Comparison of ENCODE assay signal across 3 cellular contexts in the genomic region with DNA sequence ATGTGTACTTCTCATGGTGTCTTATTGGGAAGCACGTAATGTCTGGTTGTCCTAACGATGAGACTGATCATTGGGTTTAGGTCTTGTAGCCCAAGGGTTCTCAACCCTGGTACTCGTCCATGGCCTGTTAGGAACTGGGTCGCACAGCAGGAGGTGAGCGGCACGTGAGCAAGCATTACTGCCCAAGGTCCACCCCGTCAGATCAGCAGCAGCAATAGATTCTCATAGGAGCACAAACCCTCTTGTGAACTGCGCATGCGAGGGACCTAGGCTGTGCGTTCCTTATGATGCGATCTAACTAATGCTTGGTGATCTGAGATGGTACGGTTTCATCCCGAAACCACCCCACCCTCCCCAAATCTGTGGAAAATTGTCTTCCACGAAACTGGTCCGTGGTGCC.
TF ChIP-seq lines count a peak whose summit lies in the region.

No MANE protein-coding gene starts in this region.

TF ChIP-seq in HepG2, 621 proteins besides CTCF, POLR2A, EP300 and RAD21:
- TF ChIP-seq, protein P1, sequence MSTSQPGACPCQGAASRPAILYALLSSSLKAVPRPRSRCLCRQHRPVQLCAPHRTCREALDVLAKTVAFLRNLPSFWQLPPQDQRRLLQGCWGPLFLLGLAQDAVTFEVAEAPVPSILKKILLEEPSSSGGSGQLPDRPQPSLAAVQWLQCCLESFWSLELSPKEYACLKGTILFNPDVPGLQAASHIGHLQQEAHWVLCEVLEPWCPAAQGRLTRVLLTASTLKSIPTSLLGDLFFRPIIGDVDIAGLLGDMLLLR (CRISPR knock-in tag; IDR thresholded peaks at IDR 0.05) = no peak
- TF ChIP-seq, protein P2, sequence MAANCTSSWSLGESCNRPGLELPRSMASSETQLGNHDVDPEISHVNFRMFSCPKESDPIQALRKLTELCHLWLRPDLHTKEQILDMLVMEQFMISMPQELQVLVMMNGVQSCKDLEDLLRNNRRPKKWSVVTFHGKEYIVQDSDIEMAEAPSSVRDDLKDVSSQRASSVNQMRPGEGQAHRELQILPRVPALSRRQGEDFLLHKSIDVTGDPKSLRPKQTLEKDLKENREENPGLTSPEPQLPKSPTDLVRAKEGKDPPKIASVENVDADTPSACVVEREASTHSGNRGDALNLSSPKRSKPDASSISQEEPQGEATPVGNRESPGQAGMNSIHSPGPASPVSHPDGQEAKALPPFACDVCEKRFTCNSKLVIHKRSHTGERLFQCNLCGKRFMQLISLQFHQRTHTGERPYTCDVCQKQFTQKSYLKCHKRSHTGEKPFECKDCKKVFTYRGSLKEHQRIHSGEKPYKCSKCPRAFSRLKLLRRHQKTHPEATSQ (CRISPR knock-in tag; IDR thresholded peaks at IDR 0.05; ENCODE audit: borderline replicate concordance) = no peak
- TF ChIP-seq ZBTB38 (CRISPR knock-in tag; IDR thresholded peaks at IDR 0.05) = peak; percentile 50; the same call in 1 of the 2 replicates
- TF ChIP-seq, protein P3, sequence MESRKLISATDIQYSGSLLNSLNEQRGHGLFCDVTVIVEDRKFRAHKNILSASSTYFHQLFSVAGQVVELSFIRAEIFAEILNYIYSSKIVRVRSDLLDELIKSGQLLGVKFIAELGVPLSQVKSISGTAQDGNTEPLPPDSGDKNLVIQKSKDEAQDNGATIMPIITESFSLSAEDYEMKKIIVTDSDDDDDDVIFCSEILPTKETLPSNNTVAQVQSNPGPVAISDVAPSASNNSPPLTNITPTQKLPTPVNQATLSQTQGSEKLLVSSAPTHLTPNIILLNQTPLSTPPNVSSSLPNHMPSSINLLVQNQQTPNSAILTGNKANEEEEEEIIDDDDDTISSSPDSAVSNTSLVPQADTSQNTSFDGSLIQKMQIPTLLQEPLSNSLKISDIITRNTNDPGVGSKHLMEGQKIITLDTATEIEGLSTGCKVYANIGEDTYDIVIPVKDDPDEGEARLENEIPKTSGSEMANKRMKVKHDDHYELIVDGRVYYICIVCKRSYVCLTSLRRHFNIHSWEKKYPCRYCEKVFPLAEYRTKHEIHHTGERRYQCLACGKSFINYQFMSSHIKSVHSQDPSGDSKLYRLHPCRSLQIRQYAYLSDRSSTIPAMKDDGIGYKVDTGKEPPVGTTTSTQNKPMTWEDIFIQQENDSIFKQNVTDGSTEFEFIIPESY (CRISPR knock-in tag; IDR thresholded peaks at IDR 0.05) = peak; percentile 77
- TF ChIP-seq, protein P4, sequence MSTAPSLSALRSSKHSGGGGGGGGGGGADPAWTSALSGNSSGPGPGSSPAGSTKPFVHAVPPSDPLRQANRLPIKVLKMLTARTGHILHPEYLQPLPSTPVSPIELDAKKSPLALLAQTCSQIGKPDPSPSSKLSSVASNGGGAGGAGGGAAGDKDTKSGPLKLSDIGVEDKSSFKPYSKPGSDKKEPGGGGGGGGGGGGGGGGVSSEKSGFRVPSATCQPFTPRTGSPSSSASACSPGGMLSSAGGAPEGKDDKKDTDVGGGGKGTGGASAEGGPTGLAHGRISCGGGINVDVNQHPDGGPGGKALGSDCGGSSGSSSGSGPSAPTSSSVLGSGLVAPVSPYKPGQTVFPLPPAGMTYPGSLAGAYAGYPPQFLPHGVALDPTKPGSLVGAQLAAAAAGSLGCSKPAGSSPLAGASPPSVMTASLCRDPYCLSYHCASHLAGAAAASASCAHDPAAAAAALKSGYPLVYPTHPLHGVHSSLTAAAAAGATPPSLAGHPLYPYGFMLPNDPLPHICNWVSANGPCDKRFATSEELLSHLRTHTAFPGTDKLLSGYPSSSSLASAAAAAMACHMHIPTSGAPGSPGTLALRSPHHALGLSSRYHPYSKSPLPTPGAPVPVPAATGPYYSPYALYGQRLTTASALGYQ (CRISPR knock-in tag; IDR thresholded peaks at IDR 0.05) = no peak

TF ChIP-seq in GM23338, 12 proteins besides CTCF, POLR2A, EP300 and RAD21 (continues in another document):
- TF ChIP-seq EZH2phosphoT487 (IDR thresholded peaks at IDR 0.05; ENCODE audit: unreplicated experiment) = no peak
- TF ChIP-seq, protein P5, sequence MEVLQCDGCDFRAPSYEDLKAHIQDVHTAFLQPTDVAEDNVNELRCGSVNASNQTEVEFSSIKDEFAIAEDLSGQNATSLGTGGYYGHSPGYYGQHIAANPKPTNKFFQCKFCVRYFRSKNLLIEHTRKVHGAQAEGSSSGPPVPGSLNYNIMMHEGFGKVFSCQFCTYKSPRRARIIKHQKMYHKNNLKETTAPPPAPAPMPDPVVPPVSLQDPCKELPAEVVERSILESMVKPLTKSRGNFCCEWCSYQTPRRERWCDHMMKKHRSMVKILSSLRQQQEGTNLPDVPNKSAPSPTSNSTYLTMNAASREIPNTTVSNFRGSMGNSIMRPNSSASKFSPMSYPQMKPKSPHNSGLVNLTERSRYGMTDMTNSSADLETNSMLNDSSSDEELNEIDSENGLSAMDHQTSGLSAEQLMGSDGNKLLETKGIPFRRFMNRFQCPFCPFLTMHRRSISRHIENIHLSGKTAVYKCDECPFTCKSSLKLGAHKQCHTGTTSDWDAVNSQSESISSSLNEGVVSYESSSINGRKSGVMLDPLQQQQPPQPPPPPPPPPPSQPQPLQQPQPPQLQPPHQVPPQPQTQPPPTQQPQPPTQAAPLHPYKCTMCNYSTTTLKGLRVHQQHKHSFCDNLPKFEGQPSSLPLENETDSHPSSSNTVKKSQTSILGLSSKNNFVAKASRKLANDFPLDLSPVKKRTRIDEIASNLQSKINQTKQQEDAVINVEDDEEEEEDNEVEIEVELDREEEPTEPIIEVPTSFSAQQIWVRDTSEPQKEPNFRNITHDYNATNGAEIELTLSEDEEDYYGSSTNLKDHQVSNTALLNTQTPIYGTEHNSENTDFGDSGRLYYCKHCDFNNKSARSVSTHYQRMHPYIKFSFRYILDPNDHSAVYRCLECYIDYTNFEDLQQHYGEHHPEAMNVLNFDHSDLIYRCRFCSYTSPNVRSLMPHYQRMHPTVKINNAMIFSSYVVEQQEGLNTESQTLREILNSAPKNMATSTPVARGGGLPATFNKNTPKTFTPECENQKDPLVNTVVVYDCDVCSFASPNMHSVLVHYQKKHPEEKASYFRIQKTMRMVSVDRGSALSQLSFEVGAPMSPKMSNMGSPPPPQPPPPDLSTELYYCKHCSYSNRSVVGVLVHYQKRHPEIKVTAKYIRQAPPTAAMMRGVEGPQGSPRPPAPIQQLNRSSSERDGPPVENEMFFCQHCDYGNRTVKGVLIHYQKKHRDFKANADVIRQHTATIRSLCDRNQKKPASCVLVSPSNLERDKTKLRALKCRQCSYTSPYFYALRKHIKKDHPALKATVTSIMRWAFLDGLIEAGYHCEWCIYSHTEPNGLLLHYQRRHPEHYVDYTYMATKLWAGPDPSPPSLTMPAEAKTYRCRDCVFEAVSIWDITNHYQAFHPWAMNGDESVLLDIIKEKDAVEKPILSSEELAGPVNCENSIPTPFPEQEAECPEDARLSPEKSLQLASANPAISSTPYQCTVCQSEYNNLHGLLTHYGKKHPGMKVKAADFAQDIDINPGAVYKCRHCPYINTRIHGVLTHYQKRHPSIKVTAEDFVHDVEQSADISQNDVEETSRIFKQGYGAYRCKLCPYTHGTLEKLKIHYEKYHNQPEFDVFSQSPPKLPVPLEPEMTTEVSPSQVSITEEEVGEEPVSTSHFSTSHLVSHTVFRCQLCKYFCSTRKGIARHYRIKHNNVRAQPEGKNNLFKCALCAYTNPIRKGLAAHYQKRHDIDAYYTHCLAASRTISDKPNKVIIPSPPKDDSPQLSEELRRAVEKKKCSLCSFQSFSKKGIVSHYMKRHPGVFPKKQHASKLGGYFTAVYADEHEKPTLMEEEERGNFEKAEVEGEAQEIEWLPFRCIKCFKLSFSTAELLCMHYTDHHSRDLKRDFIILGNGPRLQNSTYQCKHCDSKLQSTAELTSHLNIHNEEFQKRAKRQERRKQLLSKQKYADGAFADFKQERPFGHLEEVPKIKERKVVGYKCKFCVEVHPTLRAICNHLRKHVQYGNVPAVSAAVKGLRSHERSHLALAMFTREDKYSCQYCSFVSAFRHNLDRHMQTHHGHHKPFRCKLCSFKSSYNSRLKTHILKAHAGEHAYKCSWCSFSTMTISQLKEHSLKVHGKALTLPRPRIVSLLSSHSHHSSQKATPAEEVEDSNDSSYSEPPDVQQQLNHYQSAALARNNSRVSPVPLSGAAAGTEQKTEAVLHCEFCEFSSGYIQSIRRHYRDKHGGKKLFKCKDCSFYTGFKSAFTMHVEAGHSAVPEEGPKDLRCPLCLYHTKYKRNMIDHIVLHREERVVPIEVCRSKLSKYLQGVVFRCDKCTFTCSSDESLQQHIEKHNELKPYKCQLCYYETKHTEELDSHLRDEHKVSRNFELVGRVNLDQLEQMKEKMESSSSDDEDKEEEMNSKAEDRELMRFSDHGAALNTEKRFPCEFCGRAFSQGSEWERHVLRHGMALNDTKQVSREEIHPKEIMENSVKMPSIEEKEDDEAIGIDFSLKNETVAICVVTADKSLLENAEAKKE (CRISPR knock-in tag; IDR thresholded peaks at IDR 0.05) = no peak
- TF ChIP-seq EZH2 (IDR thresholded peaks at IDR 0.05; ENCODE audit: low read depth, unreplicated experiment) = no peak
- no peak for TF ChIP-seq ZNF331 (CRISPR knock-in tag; IDR thresholded peaks at IDR 0.05; ENCODE audit: low read depth)
- TF ChIP-seq ZNF114 (CRISPR knock-in tag; IDR thresholded peaks at IDR 0.05) = no peak
- TF ChIP-seq, protein P6, sequence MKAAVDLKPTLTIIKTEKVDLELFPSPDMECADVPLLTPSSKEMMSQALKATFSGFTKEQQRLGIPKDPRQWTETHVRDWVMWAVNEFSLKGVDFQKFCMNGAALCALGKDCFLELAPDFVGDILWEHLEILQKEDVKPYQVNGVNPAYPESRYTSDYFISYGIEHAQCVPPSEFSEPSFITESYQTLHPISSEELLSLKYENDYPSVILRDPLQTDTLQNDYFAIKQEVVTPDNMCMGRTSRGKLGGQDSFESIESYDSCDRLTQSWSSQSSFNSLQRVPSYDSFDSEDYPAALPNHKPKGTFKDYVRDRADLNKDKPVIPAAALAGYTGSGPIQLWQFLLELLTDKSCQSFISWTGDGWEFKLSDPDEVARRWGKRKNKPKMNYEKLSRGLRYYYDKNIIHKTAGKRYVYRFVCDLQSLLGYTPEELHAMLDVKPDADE (IDR thresholded peaks at IDR 0.05) = no peak
- no peak for TF ChIP-seq NANOG (IDR thresholded peaks at IDR 0.05; ENCODE audit: borderline replicate concordance)
- TF ChIP-seq POLR2AphosphoS5 (IDR thresholded peaks at IDR 0.05; ENCODE audit: low read depth) = no peak

TF ChIP-seq in GM12878, 131 proteins besides CTCF, POLR2A, EP300 and RAD21:
- no peak for TF ChIP-seq MEF2A (IDR thresholded peaks at IDR 0.05; ENCODE audit: insufficient read depth, low read depth, low read length)
- TF ChIP-seq, protein P7, sequence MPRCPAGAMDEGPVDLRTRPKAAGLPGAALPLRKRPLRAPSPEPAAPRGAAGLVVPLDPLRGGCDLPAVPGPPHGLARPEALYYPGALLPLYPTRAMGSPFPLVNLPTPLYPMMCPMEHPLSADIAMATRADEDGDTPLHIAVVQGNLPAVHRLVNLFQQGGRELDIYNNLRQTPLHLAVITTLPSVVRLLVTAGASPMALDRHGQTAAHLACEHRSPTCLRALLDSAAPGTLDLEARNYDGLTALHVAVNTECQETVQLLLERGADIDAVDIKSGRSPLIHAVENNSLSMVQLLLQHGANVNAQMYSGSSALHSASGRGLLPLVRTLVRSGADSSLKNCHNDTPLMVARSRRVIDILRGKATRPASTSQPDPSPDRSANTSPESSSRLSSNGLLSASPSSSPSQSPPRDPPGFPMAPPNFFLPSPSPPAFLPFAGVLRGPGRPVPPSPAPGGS (IDR thresholded peaks at IDR 0.05; ENCODE audit: borderline replicate concordance, insufficient read depth, low read depth, low read length, poor library complexity, severe bottlenecking) = peak; percentile 81
